In genomic region chr5:149608936-149609502, GRCh38 we compare ENCODE assay signal across 25 cellular contexts. TPM values are rescaled to one million over a fixed set of nuclear protein-coding genes. Genes with fewer than 3 reads are reported as not detected.
A peak's percentile ranks its signal among the peaks of the same experiment; 100 is the strongest.
DNase-seq lines count a peak whose midpoint lies in the region; ATAC-seq and TF ChIP-seq lines count a peak whose summit lies in the region.
"Had no signal": no experiment of that assay in that cellular context is flagged by ENCODE, and none has a peak within 500 bp of the region (broad histone marks: within the 10 kb centered on the region; RNA-seq: fewer than 3 reads in every experiment).

No MANE protein-coding gene starts in this region.

- no peak for TF ChIP-seq POLR2A in breast epithelium (IDR thresholded peaks at IDR 0.05)
- TF ChIP-seq POLR2A in transverse colon (IDR thresholded peaks at IDR 0.05) = no peak
- no peak for TF ChIP-seq POLR2A in GM18505 (IDR thresholded peaks at IDR 0.05; ENCODE audit: borderline replicate concordance, extremely low read depth, insufficient read depth, insufficient read length)

- dilution Hi-C loops in mammary epithelial cell (cut with HindIII; ENCODE audit: low sequenced_read_pairs) = no loop called here

- H3K4me3 ChIP-seq in breast epithelium (no peak overlapping the region), mammary epithelial cell (replicated peaks in 1 of 3; ENCODE audit: insufficient read depth in 1 of 3, low read depth in 2 of 3, low read length in 3 of 3) (no peak overlapping the region), transverse colon (no peak overlapping the region)
- H3K4me3 ChIP-seq: body of pancreas, heart right ventricle, MG63, sigmoid colon had no signal

- H3K4me3 Mint-ChIP-seq in MCF 10A (ENCODE audit: unreplicated experiment) = peak overlapping the region; percentile 38
- H3K4me3 Mint-ChIP-seq: B cell; CD8-positive, alpha-beta T cell; memory B cell; T-helper 1 cell treated with Interleukin-12 subunit alpha and Interleukin-12 subunit beta and Interleukin-4 antibody, amounts not matched to agents 30 μg/mL and 1 μg/mL, for 36 hours had no signal

- no peaks in the 10 kb centered on the region for H3K9me3 ChIP-seq in breast epithelium
- H3K9me3 ChIP-seq in mammary epithelial cell (replicated peaks; ENCODE audit: insufficient read depth, low read length) = peaks cover 13% of the 10 kb centered on the region
- no peaks in the 10 kb centered on the region for H3K9me3 ChIP-seq in transverse colon
- H3K9me3 ChIP-seq: body of pancreas, sigmoid colon had no signal

- no peaks in the 10 kb centered on the region for H3K9me3 Mint-ChIP-seq in MCF 10A (ENCODE audit: unreplicated experiment)
- H3K9me3 Mint-ChIP-seq: CD8-positive, alpha-beta T cell; memory B cell; T-helper 1 cell treated with Interleukin-12 subunit alpha and Interleukin-12 subunit beta and Interleukin-4 antibody, amounts not matched to agents 30 μg/mL and 1 μg/mL, for 36 hours had no signal

- WGBS in mammary epithelial cell (ENCODE audit: low coverage, missing lambda C conversion rate) = 95% methylated on average over 2 of the region's 2 CpGs
- WGBS in transverse colon (ENCODE audit: low coverage in 1 of 2), 2 donors = 78 to 91% methylated on average over 1 to 2 of the region's 2 CpGs

- no peak overlapping the region for H3K9ac ChIP-seq in mammary epithelial cell (ENCODE audit: insufficient read depth, low read length)
- H3K9ac ChIP-seq: SK-N-SH had no signal

- H3K36me3 ChIP-seq in breast epithelium = peaks cover 16% of the 10 kb centered on the region
- H3K36me3 ChIP-seq in mammary epithelial cell (ENCODE audit: insufficient read depth, low read length) = peaks cover 6% of the 10 kb centered on the region
- no peaks in the 10 kb centered on the region for H3K36me3 ChIP-seq in transverse colon
- H3K36me3 ChIP-seq: MG63 had no signal

- CTCF ChIA-PET in MCF 10A (lab: Yijun Ruan, JAX) = interaction anchor here (0.6 to 4.2 kb wide), 23 partner anchors 9 to 691 kb away, joined by 3 to 72 read pairs (median 5); partner anchors contain the start of genes ARHGEF37 and CSNK1A1
- CTCF ChIA-PET in mammary epithelial cell (lab: Charles Lee; ENCODE audit: low non-redundant PET) = interaction anchor here (2.6 kb wide), 1 partner anchor 10 kb away, joined by 8 read pairs; no protein-coding TSS in a partner anchor

- TF ChIP-seq CTCF in MCF 10A (IDR thresholded peaks at IDR 0.05; ENCODE audit: unreplicated experiment) (no peak), breast epithelium (IDR thresholded peaks at IDR 0.05) (no peak), mammary epithelial cell (conservative IDR thresholded peaks at IDR 0.05 in 1 of 2, IDR thresholded peaks at IDR 0.05 in 1 of 2; ENCODE audit: extremely low read depth in 1 of 2, insufficient read depth in 1 of 2, low read depth in 1 of 2, low read length in 2 of 2) (no peak), transverse colon (IDR thresholded peaks at IDR 0.05) (no peak)

- intact Hi-C loops in MCF 10A (cut with micrococcal nuclease) (no loop called here), breast epithelium (cut with DNase I; ENCODE audit: low total_unique reads) (no loop called here), mammary epithelial cell (cut with micrococcal nuclease) (no loop called here), transverse colon (cut with DNase I; ENCODE audit: low total_unique reads) (no loop called here)

- peaks cover 43% of the 10 kb centered on the region for H3K4me1 Mint-ChIP-seq in MCF 10A (ENCODE audit: insufficient read depth, unreplicated experiment)

- no TSS peak for BruUV-seq in MCF 10A (replicated peaks; lab: Mats Ljungman, UMichigan)
- no TSS peak for BruUV-seq in mammary epithelial cell (replicated peaks; lab: Mats Ljungman, UMichigan)

- POLR2A ChIA-PET in MCF 10A (lab: Yijun Ruan, JAX) = interaction anchor here (0.6 to 8.1 kb wide), 28 partner anchors 9 to 391 kb away, joined by 3 to 121 read pairs (median 4); partner anchors contain the start of genes ARHGEF37, CSNK1A1, HMGXB3 and PCYOX1L

- in situ Hi-C loops in mammary epithelial cell (cut with MboI; ENCODE audit: low sequenced_read_pairs in 2 of 2) (no loop called here), transverse colon (cut with MboI; ENCODE audit: low pct_ligation_motif_present in 1 of 4, low pct_unique_long_range_greater_than_20kb in 1 of 4, low sequenced_read_pairs in 3 of 4) (no loop called here)

- H3K4me1 ChIP-seq in breast epithelium (no peaks in the 10 kb centered on the region), mammary epithelial cell (ENCODE audit: insufficient read depth, low read length) (peaks cover 21% of the 10 kb centered on the region), transverse colon (peaks cover 20 to 74% (median 43%) of the 10 kb centered on the region in 4 donors)

- H3K79me2 ChIP-seq in mammary epithelial cell (ENCODE audit: insufficient read depth, low read length) = peaks cover 3% of the 10 kb centered on the region

- H3K27me3 ChIP-seq in breast epithelium (no peaks in the 10 kb centered on the region), mammary epithelial cell (ENCODE audit: insufficient read depth, low read length) (no peaks in the 10 kb centered on the region), transverse colon (no peaks in the 10 kb centered on the region)
- H3K27me3 ChIP-seq: body of pancreas, heart right ventricle, MG63, sigmoid colon had no signal

- H3K4me2 ChIP-seq in mammary epithelial cell (ENCODE audit: insufficient read depth, low read depth, low read length) = no peak overlapping the region
- H3K4me2 ChIP-seq: SK-N-SH had no signal

- no peaks in the 10 kb centered on the region for H3K27me3 Mint-ChIP-seq in MCF 10A (ENCODE audit: insufficient read depth, unreplicated experiment)
- H3K27me3 Mint-ChIP-seq: memory B cell had no signal

- DNase-seq in MCF 10A (ENCODE audit: unreplicated experiment) (peak; percentile 39), breast epithelium (ENCODE audit: low spot score in 2 of 2) (no peak), mammary epithelial cell (peak; percentile 24), mesenteric fat pad (ENCODE audit: low spot score) (peak; percentile 20), transverse colon (no peak), OCI-M1 (lab: John Stamatoyannopoulos, UW) (no peak), GF-D8 (lab: John Stamatoyannopoulos, UW) (no peak)
- DNase-seq: activated CD4-positive, alpha-beta T cell treated with anti-CD3 and anti-CD28 coated beads for 1 hour; activated CD8-positive, alpha-beta memory T cell treated with anti-CD3 and anti-CD28 coated beads for 24 hours; activated effector memory CD4-positive, alpha-beta T cell treated with anti-CD3 and anti-CD28 coated beads, Interleukin-2, amount 50 U/mL, for 16 hours; body of pancreas; CD8-positive, alpha-beta T cell; heart right ventricle; left cardiac atrium; MG63; NCI-H1417; NCI-H2029 treated with DMSO at 0.1 percent for 48 hours; NCI-H345; sigmoid colon; SK-N-SH; stimulated activated naive CD8-positive, alpha-beta T cell treated with anti-CD3 and anti-CD28 coated beads, Interleukin-15, Interleukin-2, amounts not matched to agents 100 U/mL and 50 U/mL, for 24 hours had no signal

- H4K20me1 ChIP-seq in mammary epithelial cell (ENCODE audit: insufficient read depth, low read length) = no peaks in the 10 kb centered on the region

- no peak for TF ChIP-seq EP300 in transverse colon (IDR thresholded peaks at IDR 0.05; ENCODE audit: low read depth)

- peaks cover 32% of the 10 kb centered on the region for H3K36me3 Mint-ChIP-seq in MCF 10A (ENCODE audit: insufficient read depth, unreplicated experiment)
- H3K36me3 Mint-ChIP-seq: CD8-positive, alpha-beta T cell; memory B cell had no signal

- peak overlapping the region; percentile 90 for H3K27ac Mint-ChIP-seq in MCF 10A (ENCODE audit: low read depth, unreplicated experiment)
- H3K27ac Mint-ChIP-seq: B cell; CD8-positive, alpha-beta T cell; memory B cell; T-helper 1 cell treated with Interleukin-12 subunit alpha and Interleukin-12 subunit beta and Interleukin-4 antibody, amounts not matched to agents 30 μg/mL and 1 μg/mL, for 36 hours had no signal

- ATAC-seq in GM18505 (IDR thresholded peaks at IDR 0.05; ENCODE audit: unreplicated experiment) = no peak
- ATAC-seq: body of pancreas; CD8-positive, alpha-beta T cell; left cardiac atrium; stimulated activated naive CD8-positive, alpha-beta T cell treated with anti-CD3 and anti-CD28 coated beads, Interleukin-15, Interleukin-2, amounts not matched to agents 100 U/mL and 50 U/mL, for 24 hours had no signal

- no peak overlapping the region for H2AFZ ChIP-seq in mammary epithelial cell (ENCODE audit: low read depth, low read length)

- H3K27ac ChIP-seq in breast epithelium (no peak overlapping the region), mammary epithelial cell (ENCODE audit: insufficient read depth, low read depth, low read length) (peak overlapping the region; percentile 48), transverse colon (peak overlapping the region; percentile 55 to 83 (median 66))
- H3K27ac ChIP-seq: body of pancreas had no signal

RNA-seq across cellular contexts. Expression of gene ARHGEF37, which starts 27.7 kb away (rescaled TPM):
- total RNA-seq in MCF 10A (2022) = 3.9 and 5.1 TPM in 2 replicates
- 10 to 100 TPM in 2 of 3 donors, 1 to 10 TPM in 1; 5.3 to 54.4 (median 29.2) TPM for total RNA-seq in breast epithelium
- total RNA-seq in mammary epithelial cell = 10 to 100 TPM; 11.0 to 35.2 TPM
- 5.1 TPM for polyA plus RNA-seq in mammary epithelial cell
- 7.6 TPM for polyA minus RNA-seq in mammary epithelial cell
- total RNA-seq in mesenteric fat pad = 3.9 TPM
- total RNA-seq in transverse colon = 10 to 100 TPM; 14.2 to 27.5 (median 21.7) TPM
- total RNA-seq: CD8-positive, alpha-beta T cell had no signal

RNA-seq across cellular contexts. Expression of gene CSNK1A1, which starts 57.8 kb away (rescaled TPM):
- 666 and 744 TPM in 2 replicates for total RNA-seq in MCF 10A (2022)
- 100 to 1,000 TPM; 151 to 350 (median 287) TPM for total RNA-seq in breast epithelium
- 100 to 1,000 TPM; 444 to 457 TPM for total RNA-seq in mammary epithelial cell
- polyA plus RNA-seq in mammary epithelial cell = 146 TPM
- 325 TPM for polyA minus RNA-seq in mammary epithelial cell
- 224 TPM for total RNA-seq in mesenteric fat pad
- 100 to 1,000 TPM; 159 to 260 (median 184) TPM for total RNA-seq in transverse colon

Comparison
In these comparisons a context has a peak if more than half of its experiments do, and no peak if none do; other contexts are left out.
1. DNase-seq: peak in MCF 10A (single experiment), mammary epithelial cell (single experiment) and mesenteric fat pad (single experiment); none in breast epithelium (0 of 2), transverse colon (single experiment), OCI-M1 (single experiment) and GF-D8 (single experiment).
2. H3K27ac ChIP-seq: peak in mammary epithelial cell (single experiment) and transverse colon (4 of 4); none in breast epithelium (0 of 2).